1 cellular context compared by ENCODE assay signal in the genomic region with DNA sequence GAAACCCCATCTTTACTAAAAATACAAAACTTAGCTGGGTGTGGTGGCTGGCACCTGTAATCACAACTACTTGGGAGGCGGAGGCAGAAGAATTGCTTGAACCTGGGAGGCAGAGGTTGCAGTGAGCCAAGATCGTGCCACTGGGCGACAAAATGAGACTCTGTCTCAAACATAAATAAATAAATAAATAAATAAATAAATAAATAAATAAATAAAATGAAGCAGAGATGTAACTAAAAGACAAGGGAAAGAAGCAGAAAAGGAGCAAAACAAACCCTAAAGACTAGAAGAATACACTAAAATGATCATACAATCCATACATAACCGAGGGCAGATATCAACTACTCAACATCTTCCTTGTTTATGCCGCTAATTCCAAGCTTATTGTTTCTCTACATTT.
TF ChIP-seq lines count a peak whose summit lies in the region.

No MANE protein-coding gene starts in this region.

TF ChIP-seq in HEK293, 187 proteins besides CTCF, POLR2A, EP300 and RAD21 (continued from another document and continues in another):
- TF ChIP-seq, protein P1, sequence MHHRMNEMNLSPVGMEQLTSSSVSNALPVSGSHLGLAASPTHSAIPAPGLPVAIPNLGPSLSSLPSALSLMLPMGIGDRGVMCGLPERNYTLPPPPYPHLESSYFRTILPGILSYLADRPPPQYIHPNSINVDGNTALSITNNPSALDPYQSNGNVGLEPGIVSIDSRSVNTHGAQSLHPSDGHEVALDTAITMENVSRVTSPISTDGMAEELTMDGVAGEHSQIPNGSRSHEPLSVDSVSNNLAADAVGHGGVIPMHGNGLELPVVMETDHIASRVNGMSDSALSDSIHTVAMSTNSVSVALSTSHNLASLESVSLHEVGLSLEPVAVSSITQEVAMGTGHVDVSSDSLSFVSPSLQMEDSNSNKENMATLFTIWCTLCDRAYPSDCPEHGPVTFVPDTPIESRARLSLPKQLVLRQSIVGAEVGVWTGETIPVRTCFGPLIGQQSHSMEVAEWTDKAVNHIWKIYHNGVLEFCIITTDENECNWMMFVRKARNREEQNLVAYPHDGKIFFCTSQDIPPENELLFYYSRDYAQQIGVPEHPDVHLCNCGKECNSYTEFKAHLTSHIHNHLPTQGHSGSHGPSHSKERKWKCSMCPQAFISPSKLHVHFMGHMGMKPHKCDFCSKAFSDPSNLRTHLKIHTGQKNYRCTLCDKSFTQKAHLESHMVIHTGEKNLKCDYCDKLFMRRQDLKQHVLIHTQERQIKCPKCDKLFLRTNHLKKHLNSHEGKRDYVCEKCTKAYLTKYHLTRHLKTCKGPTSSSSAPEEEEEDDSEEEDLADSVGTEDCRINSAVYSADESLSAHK (tag by site-specific recombination; IDR thresholded peaks at IDR 0.05) = no peak
- TF ChIP-seq ZFP3 (tag by site-specific recombination; IDR thresholded peaks at IDR 0.05; ENCODE audit: low read depth) (no peak), ZNF654 (tag by site-specific recombination; IDR thresholded peaks at IDR 0.05; ENCODE audit: low read depth) (peak; percentile 20; the same call in 1 of the 2 replicates), ZNF311 (tag by site-specific recombination; IDR thresholded peaks at IDR 0.05; ENCODE audit: borderline replicate concordance) (no peak), MYNN (tag by site-specific recombination; IDR thresholded peaks at IDR 0.05; ENCODE audit: borderline replicate concordance) (no peak), ZNF623 (tag by site-specific recombination; IDR thresholded peaks at IDR 0.05) (peak; percentile 50; the same call in 1 of the 2 replicates), GLIS2 (tag by site-specific recombination; IDR thresholded peaks at IDR 0.05) (no peak), TCF7L2 (IDR thresholded peaks at IDR 0.05; ENCODE audit: borderline replicate concordance, low read depth, low read length) (no peak), ZNF670 (tag by site-specific recombination; IDR thresholded peaks at IDR 0.05; ENCODE audit: low read depth) (no peak), SP3 (tag by site-specific recombination; IDR thresholded peaks at IDR 0.05) (no peak), ZNF302 (tag by site-specific recombination; IDR thresholded peaks at IDR 0.05; ENCODE audit: low read depth) (no peak), YY1 (tag by site-specific recombination; IDR thresholded peaks at IDR 0.05) (no peak), ZFP37 (tag by site-specific recombination; IDR thresholded peaks at IDR 0.05) (no peak), REPIN1 (tag by site-specific recombination; IDR thresholded peaks at IDR 0.05; ENCODE audit: low read depth) (no peak), ZNF155 (tag by site-specific recombination; IDR thresholded peaks at IDR 0.05) (no peak), ZNF596 (tag by site-specific recombination; IDR thresholded peaks at IDR 0.05) (no peak), ZNF555 (tag by site-specific recombination; conservative IDR thresholded peaks at IDR 0.05) (peak; percentile 49), ZNF394 (tag by site-specific recombination; IDR thresholded peaks at IDR 0.05; ENCODE audit: borderline replicate concordance) (peak; percentile 67; the same call in 1 of the 2 replicates), ZNF791 (tag by site-specific recombination; IDR thresholded peaks at IDR 0.05) (no peak), ZNF175 (tag by site-specific recombination; IDR thresholded peaks at IDR 0.05) (no peak), GLIS1 (tag by site-specific recombination; IDR thresholded peaks at IDR 0.05) (no peak), ZNF785 (tag by site-specific recombination; IDR thresholded peaks at IDR 0.05) (no peak), ZNF37A (tag by site-specific recombination; IDR thresholded peaks at IDR 0.05) (no peak), ZNF48 (tag by site-specific recombination; IDR thresholded peaks at IDR 0.05) (no peak), OVOL3 (tag by site-specific recombination; IDR thresholded peaks at IDR 0.05) (no peak), ZNF202 (tag by site-specific recombination; IDR thresholded peaks at IDR 0.05; ENCODE audit: borderline replicate concordance) (peak; percentile 55; the same call in 1 of the 2 replicates), ZNF837 (tag by site-specific recombination; IDR thresholded peaks at IDR 0.05) (no peak)
- TF ChIP-seq, protein P2, sequence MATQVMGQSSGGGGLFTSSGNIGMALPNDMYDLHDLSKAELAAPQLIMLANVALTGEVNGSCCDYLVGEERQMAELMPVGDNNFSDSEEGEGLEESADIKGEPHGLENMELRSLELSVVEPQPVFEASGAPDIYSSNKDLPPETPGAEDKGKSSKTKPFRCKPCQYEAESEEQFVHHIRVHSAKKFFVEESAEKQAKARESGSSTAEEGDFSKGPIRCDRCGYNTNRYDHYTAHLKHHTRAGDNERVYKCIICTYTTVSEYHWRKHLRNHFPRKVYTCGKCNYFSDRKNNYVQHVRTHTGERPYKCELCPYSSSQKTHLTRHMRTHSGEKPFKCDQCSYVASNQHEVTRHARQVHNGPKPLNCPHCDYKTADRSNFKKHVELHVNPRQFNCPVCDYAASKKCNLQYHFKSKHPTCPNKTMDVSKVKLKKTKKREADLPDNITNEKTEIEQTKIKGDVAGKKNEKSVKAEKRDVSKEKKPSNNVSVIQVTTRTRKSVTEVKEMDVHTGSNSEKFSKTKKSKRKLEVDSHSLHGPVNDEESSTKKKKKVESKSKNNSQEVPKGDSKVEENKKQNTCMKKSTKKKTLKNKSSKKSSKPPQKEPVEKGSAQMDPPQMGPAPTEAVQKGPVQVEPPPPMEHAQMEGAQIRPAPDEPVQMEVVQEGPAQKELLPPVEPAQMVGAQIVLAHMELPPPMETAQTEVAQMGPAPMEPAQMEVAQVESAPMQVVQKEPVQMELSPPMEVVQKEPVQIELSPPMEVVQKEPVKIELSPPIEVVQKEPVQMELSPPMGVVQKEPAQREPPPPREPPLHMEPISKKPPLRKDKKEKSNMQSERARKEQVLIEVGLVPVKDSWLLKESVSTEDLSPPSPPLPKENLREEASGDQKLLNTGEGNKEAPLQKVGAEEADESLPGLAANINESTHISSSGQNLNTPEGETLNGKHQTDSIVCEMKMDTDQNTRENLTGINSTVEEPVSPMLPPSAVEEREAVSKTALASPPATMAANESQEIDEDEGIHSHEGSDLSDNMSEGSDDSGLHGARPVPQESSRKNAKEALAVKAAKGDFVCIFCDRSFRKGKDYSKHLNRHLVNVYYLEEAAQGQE (tag by site-specific recombination; IDR thresholded peaks at IDR 0.05) = peak; percentile 30; the same call in 1 of the 2 replicates
- TF ChIP-seq, protein P3, sequence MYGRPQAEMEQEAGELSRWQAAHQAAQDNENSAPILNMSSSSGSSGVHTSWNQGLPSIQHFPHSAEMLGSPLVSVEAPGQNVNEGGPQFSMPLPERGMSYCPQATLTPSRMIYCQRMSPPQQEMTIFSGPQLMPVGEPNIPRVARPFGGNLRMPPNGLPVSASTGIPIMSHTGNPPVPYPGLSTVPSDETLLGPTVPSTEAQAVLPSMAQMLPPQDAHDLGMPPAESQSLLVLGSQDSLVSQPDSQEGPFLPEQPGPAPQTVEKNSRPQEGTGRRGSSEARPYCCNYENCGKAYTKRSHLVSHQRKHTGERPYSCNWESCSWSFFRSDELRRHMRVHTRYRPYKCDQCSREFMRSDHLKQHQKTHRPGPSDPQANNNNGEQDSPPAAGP (tag by site-specific recombination; IDR thresholded peaks at IDR 0.05) = no peak
- TF ChIP-seq, protein P4, sequence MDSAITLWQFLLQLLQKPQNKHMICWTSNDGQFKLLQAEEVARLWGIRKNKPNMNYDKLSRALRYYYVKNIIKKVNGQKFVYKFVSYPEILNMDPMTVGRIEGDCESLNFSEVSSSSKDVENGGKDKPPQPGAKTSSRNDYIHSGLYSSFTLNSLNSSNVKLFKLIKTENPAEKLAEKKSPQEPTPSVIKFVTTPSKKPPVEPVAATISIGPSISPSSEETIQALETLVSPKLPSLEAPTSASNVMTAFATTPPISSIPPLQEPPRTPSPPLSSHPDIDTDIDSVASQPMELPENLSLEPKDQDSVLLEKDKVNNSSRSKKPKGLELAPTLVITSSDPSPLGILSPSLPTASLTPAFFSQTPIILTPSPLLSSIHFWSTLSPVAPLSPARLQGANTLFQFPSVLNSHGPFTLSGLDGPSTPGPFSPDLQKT (IDR thresholded peaks at IDR 0.05; ENCODE audit: borderline replicate concordance, low read depth, low read length) = no peak
- TF ChIP-seq, protein P5, sequence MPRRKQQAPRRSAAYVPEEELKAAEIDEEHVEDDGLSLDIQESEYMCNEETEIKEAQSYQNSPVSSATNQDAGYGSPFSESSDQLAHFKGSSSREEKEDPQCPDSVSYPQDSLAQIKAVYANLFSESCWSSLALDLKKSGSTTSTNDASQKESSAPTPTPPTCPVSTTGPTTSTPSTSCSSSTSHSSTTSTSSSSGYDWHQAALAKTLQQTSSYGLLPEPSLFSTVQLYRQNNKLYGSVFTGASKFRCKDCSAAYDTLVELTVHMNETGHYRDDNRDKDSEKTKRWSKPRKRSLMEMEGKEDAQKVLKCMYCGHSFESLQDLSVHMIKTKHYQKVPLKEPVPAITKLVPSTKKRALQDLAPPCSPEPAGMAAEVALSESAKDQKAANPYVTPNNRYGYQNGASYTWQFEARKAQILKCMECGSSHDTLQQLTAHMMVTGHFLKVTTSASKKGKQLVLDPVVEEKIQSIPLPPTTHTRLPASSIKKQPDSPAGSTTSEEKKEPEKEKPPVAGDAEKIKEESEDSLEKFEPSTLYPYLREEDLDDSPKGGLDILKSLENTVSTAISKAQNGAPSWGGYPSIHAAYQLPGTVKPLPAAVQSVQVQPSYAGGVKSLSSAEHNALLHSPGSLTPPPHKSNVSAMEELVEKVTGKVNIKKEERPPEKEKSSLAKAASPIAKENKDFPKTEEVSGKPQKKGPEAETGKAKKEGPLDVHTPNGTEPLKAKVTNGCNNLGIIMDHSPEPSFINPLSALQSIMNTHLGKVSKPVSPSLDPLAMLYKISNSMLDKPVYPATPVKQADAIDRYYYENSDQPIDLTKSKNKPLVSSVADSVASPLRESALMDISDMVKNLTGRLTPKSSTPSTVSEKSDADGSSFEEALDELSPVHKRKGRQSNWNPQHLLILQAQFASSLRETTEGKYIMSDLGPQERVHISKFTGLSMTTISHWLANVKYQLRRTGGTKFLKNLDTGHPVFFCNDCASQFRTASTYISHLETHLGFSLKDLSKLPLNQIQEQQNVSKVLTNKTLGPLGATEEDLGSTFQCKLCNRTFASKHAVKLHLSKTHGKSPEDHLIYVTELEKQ (tag by site-specific recombination; IDR thresholded peaks at IDR 0.05; ENCODE audit: borderline replicate concordance) = no peak
- TF ChIP-seq, protein P6, sequence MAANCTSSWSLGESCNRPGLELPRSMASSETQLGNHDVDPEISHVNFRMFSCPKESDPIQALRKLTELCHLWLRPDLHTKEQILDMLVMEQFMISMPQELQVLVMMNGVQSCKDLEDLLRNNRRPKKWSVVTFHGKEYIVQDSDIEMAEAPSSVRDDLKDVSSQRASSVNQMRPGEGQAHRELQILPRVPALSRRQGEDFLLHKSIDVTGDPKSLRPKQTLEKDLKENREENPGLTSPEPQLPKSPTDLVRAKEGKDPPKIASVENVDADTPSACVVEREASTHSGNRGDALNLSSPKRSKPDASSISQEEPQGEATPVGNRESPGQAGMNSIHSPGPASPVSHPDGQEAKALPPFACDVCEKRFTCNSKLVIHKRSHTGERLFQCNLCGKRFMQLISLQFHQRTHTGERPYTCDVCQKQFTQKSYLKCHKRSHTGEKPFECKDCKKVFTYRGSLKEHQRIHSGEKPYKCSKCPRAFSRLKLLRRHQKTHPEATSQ (tag by site-specific recombination; IDR thresholded peaks at IDR 0.05) = no peak
- TF ChIP-seq, protein P7, sequence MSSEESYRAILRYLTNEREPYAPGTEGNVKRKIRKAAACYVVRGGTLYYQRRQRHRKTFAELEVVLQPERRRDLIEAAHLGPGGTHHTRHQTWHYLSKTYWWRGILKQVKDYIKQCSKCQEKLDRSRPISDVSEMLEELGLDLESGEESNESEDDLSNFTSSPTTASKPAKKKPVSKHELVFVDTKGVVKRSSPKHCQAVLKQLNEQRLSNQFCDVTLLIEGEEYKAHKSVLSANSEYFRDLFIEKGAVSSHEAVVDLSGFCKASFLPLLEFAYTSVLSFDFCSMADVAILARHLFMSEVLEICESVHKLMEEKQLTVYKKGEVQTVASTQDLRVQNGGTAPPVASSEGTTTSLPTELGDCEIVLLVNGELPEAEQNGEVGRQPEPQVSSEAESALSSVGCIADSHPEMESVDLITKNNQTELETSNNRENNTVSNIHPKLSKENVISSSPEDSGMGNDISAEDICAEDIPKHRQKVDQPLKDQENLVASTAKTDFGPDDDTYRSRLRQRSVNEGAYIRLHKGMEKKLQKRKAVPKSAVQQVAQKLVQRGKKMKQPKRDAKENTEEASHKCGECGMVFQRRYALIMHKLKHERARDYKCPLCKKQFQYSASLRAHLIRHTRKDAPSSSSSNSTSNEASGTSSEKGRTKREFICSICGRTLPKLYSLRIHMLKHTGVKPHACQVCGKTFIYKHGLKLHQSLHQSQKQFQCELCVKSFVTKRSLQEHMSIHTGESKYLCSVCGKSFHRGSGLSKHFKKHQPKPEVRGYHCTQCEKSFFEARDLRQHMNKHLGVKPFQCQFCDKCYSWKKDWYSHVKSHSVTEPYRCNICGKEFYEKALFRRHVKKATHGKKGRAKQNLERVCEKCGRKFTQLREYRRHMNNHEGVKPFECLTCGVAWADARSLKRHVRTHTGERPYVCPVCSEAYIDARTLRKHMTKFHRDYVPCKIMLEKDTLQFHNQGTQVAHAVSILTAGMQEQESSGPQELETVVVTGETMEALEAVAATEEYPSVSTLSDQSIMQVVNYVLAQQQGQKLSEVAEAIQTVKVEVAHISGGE (tag by site-specific recombination; conservative IDR thresholded peaks at IDR 0.05; ENCODE audit: low read depth) = peak; percentile 61
- TF ChIP-seq, protein P8, sequence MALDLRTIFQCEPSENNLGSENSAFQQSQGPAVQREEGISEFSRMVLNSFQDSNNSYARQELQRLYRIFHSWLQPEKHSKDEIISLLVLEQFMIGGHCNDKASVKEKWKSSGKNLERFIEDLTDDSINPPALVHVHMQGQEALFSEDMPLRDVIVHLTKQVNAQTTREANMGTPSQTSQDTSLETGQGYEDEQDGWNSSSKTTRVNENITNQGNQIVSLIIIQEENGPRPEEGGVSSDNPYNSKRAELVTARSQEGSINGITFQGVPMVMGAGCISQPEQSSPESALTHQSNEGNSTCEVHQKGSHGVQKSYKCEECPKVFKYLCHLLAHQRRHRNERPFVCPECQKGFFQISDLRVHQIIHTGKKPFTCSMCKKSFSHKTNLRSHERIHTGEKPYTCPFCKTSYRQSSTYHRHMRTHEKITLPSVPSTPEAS (tag by site-specific recombination; IDR thresholded peaks at IDR 0.05) = no peak
- TF ChIP-seq, protein P9, sequence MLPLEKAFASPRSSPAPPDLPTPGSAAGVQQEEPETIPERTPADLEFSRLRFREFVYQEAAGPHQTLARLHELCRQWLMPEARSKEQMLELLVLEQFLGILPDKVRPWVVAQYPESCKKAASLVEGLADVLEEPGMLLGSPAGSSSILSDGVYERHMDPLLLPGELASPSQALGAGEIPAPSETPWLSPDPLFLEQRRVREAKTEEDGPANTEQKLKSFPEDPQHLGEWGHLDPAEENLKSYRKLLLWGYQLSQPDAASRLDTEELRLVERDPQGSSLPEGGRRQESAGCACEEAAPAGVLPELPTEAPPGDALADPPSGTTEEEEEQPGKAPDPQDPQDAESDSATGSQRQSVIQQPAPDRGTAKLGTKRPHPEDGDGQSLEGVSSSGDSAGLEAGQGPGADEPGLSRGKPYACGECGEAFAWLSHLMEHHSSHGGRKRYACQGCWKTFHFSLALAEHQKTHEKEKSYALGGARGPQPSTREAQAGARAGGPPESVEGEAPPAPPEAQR (tag by site-specific recombination; IDR thresholded peaks at IDR 0.05) = no peak
- TF ChIP-seq, protein P10, sequence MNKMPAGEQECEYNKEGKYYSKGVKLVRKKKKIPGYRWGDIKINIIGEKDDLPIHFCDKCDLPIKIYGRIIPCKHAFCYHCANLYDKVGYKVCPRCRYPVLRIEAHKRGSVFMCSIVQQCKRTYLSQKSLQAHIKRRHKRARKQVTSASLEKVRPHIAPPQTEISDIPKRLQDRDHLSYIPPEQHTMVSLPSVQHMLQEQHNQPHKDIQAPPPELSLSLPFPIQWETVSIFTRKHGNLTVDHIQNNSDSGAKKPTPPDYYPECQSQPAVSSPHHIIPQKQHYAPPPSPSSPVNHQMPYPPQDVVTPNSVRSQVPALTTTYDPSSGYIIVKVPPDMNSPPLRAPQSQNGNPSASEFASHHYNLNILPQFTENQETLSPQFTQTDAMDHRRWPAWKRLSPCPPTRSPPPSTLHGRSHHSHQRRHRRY (tag by site-specific recombination; IDR thresholded peaks at IDR 0.05) = no peak
